ENCODE assay signal across 1 cellular context in genomic region chr6:137370871-137371633, GRCh38.
TF ChIP-seq lines count a peak whose summit lies in the region.

No MANE protein-coding gene starts in this region.

TF ChIP-seq in K562, 482 proteins besides CTCF, POLR2A, EP300 and RAD21 (continued from another document and continues in another):
- TF ChIP-seq ZBTB49 (CRISPR knock-in tag; IDR thresholded peaks at IDR 0.05; ENCODE audit: borderline replicate concordance) (no peak), FOXO4 (CRISPR knock-in tag; IDR thresholded peaks at IDR 0.05) (0 out of 2 replicates have a peak, but pooled peaks have one; percentile 72), SP2 (IDR thresholded peaks at IDR 0.05; ENCODE audit: extremely low read depth, low read depth, low read length, poor library complexity, severe bottlenecking) (no peak), ZBTB9 (CRISPR knock-in tag; IDR thresholded peaks at IDR 0.05) (0 out of 2 replicates have a peak, but pooled peaks have one; percentile 68), NR2C2 (CRISPR knock-in tag; IDR thresholded peaks at IDR 0.05) (no peak), NR2C2 (tag; IDR thresholded peaks at IDR 0.05) (peak; percentile 36; the same call in 1 of the 2 replicates), ZBTB12 (CRISPR knock-in tag; IDR thresholded peaks at IDR 0.05) (no peak), NCOA2 (IDR thresholded peaks at IDR 0.05; ENCODE audit: partially characterized antibody in 2 of 2) (no peak), NONO (IDR thresholded peaks at IDR 0.05; ENCODE audit: low read depth in 2 of 2, low read length in 1 of 2) (no peak), NR4A1 (CRISPR knock-in tag; IDR thresholded peaks at IDR 0.05) (no peak), NR4A1 (tag; IDR thresholded peaks at IDR 0.05) (peak; percentile 97), E2F1 (CRISPR knock-in tag; IDR thresholded peaks at IDR 0.05) (no peak), TSHZ1 (CRISPR knock-in tag; IDR thresholded peaks at IDR 0.05) (peak; percentile 86), HDAC8 (tag; IDR thresholded peaks at IDR 0.05) (peak; percentile 96), JUND (IDR thresholded peaks at IDR 0.05; ENCODE audit: borderline replicate concordance, low read depth, low read length) (no peak), JUND (tag; IDR thresholded peaks at IDR 0.05; ENCODE audit: borderline replicate concordance, low read depth, low read length) (peak; percentile 39; the same call in 1 of the 3 replicates), TFAP4 (CRISPR knock-in tag; IDR thresholded peaks at IDR 0.05; ENCODE audit: borderline replicate concordance) (no peak), THRB (CRISPR knock-in tag; conservative IDR thresholded peaks at IDR 0.05) (no peak), IRF9 (tag; IDR thresholded peaks at IDR 0.05) (peak; percentile 92), ZNF584 (CRISPR knock-in tag; IDR thresholded peaks at IDR 0.05; ENCODE audit: low read depth) (peak; percentile 92), SNIP1 (IDR thresholded peaks at IDR 0.05; ENCODE audit: low read depth) (no peak), LCOR (CRISPR knock-in tag; IDR thresholded peaks at IDR 0.05) (no peak), CHD7 (IDR thresholded peaks at IDR 0.05; ENCODE audit: low read depth, low read length) (no peak), RBM34 (IDR thresholded peaks at IDR 0.05; ENCODE audit: borderline replicate concordance, insufficient read depth, low read length) (no peak), POU5F1 (IDR thresholded peaks at IDR 0.05; ENCODE audit: borderline replicate concordance, low read depth, low read length, partially characterized antibody) (no peak)
